ENCODE assay signal across 8 cellular contexts in the genomic region with DNA sequence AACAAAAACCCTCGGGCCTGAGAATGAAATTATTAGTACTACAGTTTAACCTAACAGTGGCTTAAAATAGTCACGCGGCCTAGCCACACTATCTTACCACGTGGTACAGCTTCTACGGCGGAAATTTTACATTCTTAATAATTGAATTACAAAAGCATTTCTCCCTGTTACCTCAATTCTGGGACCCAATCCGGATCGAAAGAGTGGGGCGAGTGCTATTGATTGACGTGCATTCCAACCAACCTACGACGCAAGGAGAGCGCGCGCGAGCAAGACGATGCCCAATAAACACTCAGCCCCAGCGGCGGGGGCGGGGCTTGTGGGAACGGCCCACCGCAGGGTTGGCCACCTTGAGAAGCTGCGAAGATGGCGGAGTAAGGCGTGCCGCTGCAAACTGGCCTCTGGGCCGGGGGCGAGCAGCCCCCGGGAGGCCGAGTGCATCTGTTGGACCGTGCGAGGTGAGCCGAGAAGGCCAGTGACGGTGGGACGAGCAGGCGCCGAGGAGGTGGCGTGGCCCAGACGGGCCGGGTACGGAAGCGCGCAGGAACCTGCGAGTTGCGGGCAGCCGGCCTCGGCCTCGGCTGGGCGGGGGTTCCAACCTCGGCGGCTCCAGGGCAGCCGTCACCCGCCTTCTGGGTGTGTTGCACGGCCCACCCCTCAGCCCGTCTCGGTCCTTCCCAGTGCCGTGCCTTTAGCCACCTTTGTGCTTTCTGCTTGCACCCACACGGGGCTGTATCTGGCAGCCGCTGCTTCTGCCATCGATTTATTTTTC. TPM values are rescaled to one million over a fixed set of nuclear protein-coding genes. Genes with fewer than 3 reads are reported as not detected.
DNase-seq lines count a peak whose midpoint lies in the region; ATAC-seq and TF ChIP-seq lines count a peak whose summit lies in the region.

No MANE protein-coding gene starts in this region.

- H3K36me3 ChIP-seq in PC-3 (ENCODE audit: low read depth, low read length) (peaks cover 45% of the 10 kb centered on the region), esophagus (ENCODE audit: control insufficient read depth in 2 of 2, insufficient read depth in 2 of 2, low read length in 1 of 2) (peaks cover 0 to 11% of the 10 kb centered on the region in 2 donors), mucosa of rectum (ENCODE audit: control insufficient read depth in 2 of 2, insufficient read depth in 2 of 2, low read length in 2 of 2) (peaks cover 40 to 46% of the 10 kb centered on the region in 2 donors)

- H2AFZ ChIP-seq in PC-3 (ENCODE audit: low read length) = peak overlapping the region; percentile 80

- H3K4me1 ChIP-seq in PC-3 (ENCODE audit: insufficient read depth, low read length) (peaks cover 37% of the 10 kb centered on the region), esophagus (ENCODE audit: control insufficient read depth in 2 of 2, insufficient read depth in 2 of 2, low read length in 1 of 2) (peaks cover 0 to 3% of the 10 kb centered on the region in 2 donors), mucosa of rectum (ENCODE audit: control insufficient read depth in 2 of 2, insufficient read depth in 2 of 2, low read length in 2 of 2) (peaks cover 11 to 14% of the 10 kb centered on the region in 2 donors)

- DNase-seq in DMS53 (lab: John Stamatoyannopoulos, UW) (peak; percentile 98), PC-3 (peak; percentile 99)
- peak; percentile 100 for DNase-seq in Jurkat, Clone E6-1 (ENCODE audit: low read depth, low spot score)
- peak; percentile 97 for DNase-seq in activated T-cell treated with anti-CD3 and anti-CD28 coated beads, Interleukin-2, amount 50 U/mL, for 24 hours
- peak; percentile 94 to 97 for DNase-seq in stimulated activated CD8-positive, alpha-beta memory T cell treated with anti-CD3 and anti-CD28 coated beads, Interleukin-4, amount 100 ng/mL, for 4 hours (ENCODE audit: low read depth in 2 of 2, low spot score in 1 of 2)

- H3F3A ChIP-seq in PC-3 (ENCODE audit: low read length, unreplicated experiment) = no peaks in the 10 kb centered on the region

- WGBS in esophagus, 2 donors = 0% methylated on average over 56 to 60 of the region's 60 CpGs

- peak overlapping the region; percentile 98 for H3K27ac Mint-ChIP-seq in activated T-cell treated with anti-CD3 and anti-CD28 coated beads, Interleukin-2, amount 50 U/mL, for 24 hours

- no TSS peak for BruUV-seq in PC-3 (replicated peaks; lab: Mats Ljungman, UMichigan)

- H3K4me3 Mint-ChIP-seq in activated T-cell treated with anti-CD3 and anti-CD28 coated beads, Interleukin-2, amount 50 U/mL, for 24 hours = peak overlapping the region; percentile 96

- peaks cover 51% of the 10 kb centered on the region for H3K4me1 Mint-ChIP-seq in activated T-cell treated with anti-CD3 and anti-CD28 coated beads, Interleukin-2, amount 50 U/mL, for 24 hours (ENCODE audit: low read depth)

- H3K27me3 Mint-ChIP-seq in activated T-cell treated with anti-CD3 and anti-CD28 coated beads, Interleukin-2, amount 50 U/mL, for 24 hours = no peaks in the 10 kb centered on the region

- H3K79me2 ChIP-seq in PC-3 (ENCODE audit: low read length) = peaks cover 48% of the 10 kb centered on the region

- H3K9ac ChIP-seq in PC-3 (ENCODE audit: low read length) = peak overlapping the region; percentile 92
- peak overlapping the region; percentile 89 to 95 for H3K9ac ChIP-seq in mucosa of rectum (ENCODE audit: low read depth in 1 of 2, low read length in 2 of 2)

- peaks cover 64% of the 10 kb centered on the region for H3K36me3 Mint-ChIP-seq in activated T-cell treated with anti-CD3 and anti-CD28 coated beads, Interleukin-2, amount 50 U/mL, for 24 hours (ENCODE audit: low read depth)

- no peaks in the 10 kb centered on the region for H3K9me2 ChIP-seq in PC-3 (replicated peaks; ENCODE audit: low read length)

- H3K4me3 ChIP-seq in Jurkat, Clone E6-1 (ENCODE audit: low read length) = peak overlapping the region; percentile 98
- H3K4me3 ChIP-seq in PC-3 (ENCODE audit: low read length) (peak overlapping the region; percentile 91), esophagus (ENCODE audit: low read depth in 1 of 2, low read length in 2 of 2) (peak overlapping the region; percentile 92 to 96), mucosa of rectum (ENCODE audit: low read length in 2 of 2) (peak overlapping the region; percentile 77 to 86)

- H3K9me3 ChIP-seq in PC-3 (ENCODE audit: low read length) = no peaks in the 10 kb centered on the region
- H3K9me3 ChIP-seq in esophagus (ENCODE audit: control insufficient read depth in 2 of 2, insufficient read depth in 1 of 2, low read depth in 1 of 2, low read length in 1 of 2) = no peaks in the 10 kb centered on the region
- H3K9me3 ChIP-seq in mucosa of rectum (ENCODE audit: control insufficient read depth in 2 of 2, low read length in 2 of 2) = no peaks in the 10 kb centered on the region

- ATAC-seq in GM21717 (IDR thresholded peaks at IDR 0.05; ENCODE audit: unreplicated experiment) = peak; percentile 94
- peak; percentile 94 for ATAC-seq in PC-3

- H3K9me3 Mint-ChIP-seq in activated T-cell treated with anti-CD3 and anti-CD28 coated beads, Interleukin-2, amount 50 U/mL, for 24 hours = no peaks in the 10 kb centered on the region

- intact Hi-C loops in PC-3 (cut with micrococcal nuclease) = loop anchor here (2.0 kb wide), 1 partner anchor 49 kb away; the partner anchor contains the start of genes NUSAP1 and OIP5

- POLR2A ChIA-PET in PC-3 (lab: Charles Lee; ENCODE audit: unreplicated experiment) = interaction anchor here (0.6 kb wide), 2 partner anchors 11 to 63 kb away, joined by 3 to 4 read pairs; no protein-coding TSS in a partner anchor

- H3K4me2 ChIP-seq in PC-3 (ENCODE audit: low read length) = peak overlapping the region; percentile 83

- TF ChIP-seq CTCF in PC-3 (conservative IDR thresholded peaks at IDR 0.05; ENCODE audit: low read depth, low read length) = no peak

- H4K20me1 ChIP-seq in PC-3 (ENCODE audit: low read length) = peaks cover 12% of the 10 kb centered on the region

- H3K27me3 ChIP-seq in PC-3 (ENCODE audit: low read length) = no peaks in the 10 kb centered on the region
- H3K27me3 ChIP-seq in esophagus (ENCODE audit: control insufficient read depth in 1 of 2, insufficient read depth in 2 of 2, low read length in 2 of 2) = no peaks in the 10 kb centered on the region
- no peaks in the 10 kb centered on the region for H3K27me3 ChIP-seq in mucosa of rectum (ENCODE audit: control insufficient read depth in 2 of 2, insufficient read depth in 2 of 2, low read length in 2 of 2)

- peak overlapping the region; percentile 47 for H3K27ac ChIP-seq in PC-3 (ENCODE audit: low read length)
- peak overlapping the region; percentile 95 to 98 for H3K27ac ChIP-seq in esophagus (ENCODE audit: low read depth in 2 of 2, low read length in 1 of 2)
- peak overlapping the region; percentile 95 to 97 for H3K27ac ChIP-seq in mucosa of rectum (ENCODE audit: low read depth in 2 of 2, low read length in 2 of 2)

- CTCF ChIA-PET in PC-3 (lab: Charles Lee) = no interaction called here

RNA-seq across cellular contexts. Expression of gene OIP5, which starts 48.6 kb away (rescaled TPM):
- polyA plus RNA-seq in Jurkat, Clone E6-1 (2012; ENCODE audit: insufficient read depth, insufficient read length) = 35.2 TPM
- total RNA-seq in PC-3 (2014; rRNA removed) = 26.6 and 40.3 TPM in 2 replicates
- polyA plus RNA-seq in esophagus = 1 to 10 TPM; 3.1 to 6.4 TPM

RNA-seq across cellular contexts. Expression of gene NUSAP1, which starts 48.8 kb away (rescaled TPM):
- polyA plus RNA-seq in Jurkat, Clone E6-1 (2012; ENCODE audit: insufficient read depth, insufficient read length) = 248 TPM
- 96.2 and 178 TPM in 2 replicates for total RNA-seq in PC-3 (2014; rRNA removed)
- polyA plus RNA-seq in esophagus = 10 to 100 TPM; 16.6 to 28.0 TPM

RNA-seq across cellular contexts. Expression of gene CHP1, which starts 52.8 kb away (rescaled TPM):
- 24.1 TPM for polyA plus RNA-seq in Jurkat, Clone E6-1 (2012; ENCODE audit: insufficient read depth, insufficient read length)
- 62.2 and 107 TPM in 2 replicates for total RNA-seq in PC-3 (2014; rRNA removed)
- polyA plus RNA-seq in esophagus = 10 to 100 TPM; 54.9 to 63.6 TPM

RNA-seq across cellular contexts. Expression of gene EXD1, which starts 53.3 kb away (rescaled TPM):
- polyA plus RNA-seq in Jurkat, Clone E6-1 (2012; ENCODE audit: insufficient read depth, insufficient read length) = not detected
- total RNA-seq in PC-3 (2014; rRNA removed) = not detected in 2 replicates
- not detected for polyA plus RNA-seq in esophagus

Comparison
In these comparisons a context has a peak if more than half of its experiments do, and no peak if none do; other contexts are left out.
1. Peak in every context shown above with its lines: DNase-seq, ATAC-seq, H3K4me3 ChIP-seq and H3K27ac ChIP-seq.